ENCODE assay signal across 8 cellular contexts in the genomic region with DNA sequence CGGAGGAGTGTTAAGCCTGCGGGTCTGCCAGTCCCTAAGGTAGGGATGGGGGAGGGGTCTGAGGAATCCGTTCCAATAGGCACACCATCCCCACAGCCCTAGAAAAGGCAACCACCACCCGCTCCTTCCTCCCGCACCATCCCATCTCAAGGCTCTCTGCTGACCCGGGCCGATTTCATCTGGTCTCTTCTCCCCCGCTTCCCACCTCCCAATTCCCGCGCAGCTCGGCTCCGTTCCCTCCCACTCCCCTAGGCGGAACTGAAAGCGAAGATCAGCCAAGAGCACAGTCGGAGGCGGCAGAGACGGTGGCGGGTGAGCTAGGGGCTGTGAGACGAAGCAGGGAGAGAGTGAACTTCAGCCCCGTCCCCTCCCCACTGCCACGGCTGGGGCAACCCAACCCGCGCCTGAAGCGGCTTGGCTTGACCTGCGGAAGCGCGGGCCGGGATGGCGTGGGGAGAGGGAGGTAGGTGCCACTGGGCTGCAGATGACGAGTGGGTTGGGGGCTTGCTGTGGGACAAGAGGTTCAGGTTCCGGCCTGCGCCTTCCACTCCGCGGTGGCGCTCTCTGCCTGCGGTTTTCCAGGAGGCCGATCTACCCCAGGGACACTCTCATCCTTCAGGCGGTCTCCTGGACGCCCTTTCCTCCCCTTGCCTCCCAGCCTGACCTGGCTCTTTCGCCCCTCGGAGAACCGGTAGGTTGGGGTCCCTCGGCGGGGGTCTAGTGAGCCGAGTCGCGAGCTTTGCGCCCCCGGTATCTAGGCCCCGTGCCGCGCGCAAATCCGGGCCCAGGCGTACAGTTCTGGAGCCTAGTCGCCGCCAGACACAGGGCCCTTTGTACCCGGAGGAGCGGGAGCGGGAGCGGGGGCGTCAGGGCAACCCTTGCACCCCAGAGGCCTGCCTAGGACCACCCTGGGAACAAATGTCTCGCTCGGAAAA. TPM values are rescaled to one million over a fixed set of nuclear protein-coding genes. Genes with fewer than 3 reads are reported as not detected.
DNase-seq lines count a peak whose midpoint lies in the region; ATAC-seq, FAIRE-seq and TF ChIP-seq lines count a peak whose summit lies in the region.

A gene (plus strand): TSS at position 284 of the 935 bp plus-strand sequence. CDS start 97,591 bp downstream, outside the sequence.

- no peaks in the 10 kb centered on the region for H4K20me1 ChIP-seq in H9 (ENCODE audit: control insufficient read depth, insufficient read depth, insufficient read length)

- H3K79me1 ChIP-seq in H9 (ENCODE audit: insufficient read depth, low read depth, low read length, poor library complexity, severe bottlenecking), result no peaks in the 10 kb centered on the region

- H2BK20ac ChIP-seq in H9 (ENCODE audit: low read depth, low read length, poor library complexity, severe bottlenecking), result no peak within 1 kb of the TSS

- H3K27me3 ChIP-seq in ACC112 (ENCODE audit: insufficient read depth, low read length) (no peaks in the 10 kb centered on the region), thymus (ENCODE audit: control insufficient read depth, insufficient read depth) (peaks cover 2% of the 10 kb centered on the region), H9 (ENCODE audit: insufficient read depth, low read length) (no peaks in the 10 kb centered on the region)

- H4K91ac ChIP-seq in H9 (ENCODE audit: insufficient read length, low read depth, low read length), result no peak within 1 kb of the TSS

- H2BK15ac ChIP-seq in H9 (ENCODE audit: low read depth, low read length), result no peak within 1 kb of the TSS

- no peak for TF ChIP-seq CTCF in H9 (conservative IDR thresholded peaks at IDR 0.05)

- H3K27ac Mint-ChIP-seq in H9, result no peak within 1 kb of the TSS

- H2AFZ ChIP-seq in ACC112 (ENCODE audit: low read length, unreplicated experiment) (peak within 1 kb of the TSS; percentile 60), H9 (ENCODE audit: low read length) (no peak within 1 kb of the TSS)

- H3K36me3 ChIP-seq in ACC112 (ENCODE audit: insufficient read depth, low read length), result no peaks in the 10 kb centered on the region
- no peaks in the 10 kb centered on the region for H3K36me3 ChIP-seq in thymus (ENCODE audit: control insufficient read depth, insufficient read depth)

- H3K9ac ChIP-seq in H9 (ENCODE audit: extremely low read depth, insufficient read length, low read length), result no peak within 1 kb of the TSS

- no peak within 1 kb of the TSS for H2BK5ac ChIP-seq in H9 (ENCODE audit: insufficient read length, low read length)

- no peak within 1 kb of the TSS for H3T11ph ChIP-seq in H9 (ENCODE audit: low read length)

- H3K14ac ChIP-seq in H9 (ENCODE audit: insufficient read depth, low read length), result no peak within 1 kb of the TSS

- no peak within 1 kb of the TSS for H3K4ac ChIP-seq in H9 (ENCODE audit: low read depth, low read length)

- DNase-seq in SKM-1 treated with dmso at 0.1 percent for 144 hours (lab: John Stamatoyannopoulos, UW; ENCODE audit: unreplicated experiment) (peak; percentile 21), glomerular visceral epithelial cell (ENCODE audit: extremely low spot score) (peak; percentile 36), H9 (no peak), SW480 (ENCODE audit: low spot score) (no peak), GM19239 (ENCODE audit: insufficient read length, low spot score) (no peak)

- no peak within 1 kb of the TSS for H3K4me3 Mint-ChIP-seq in H9

- H3K79me2 ChIP-seq in ACC112 (ENCODE audit: control insufficient read depth, insufficient read depth, low read length, unreplicated experiment) (peaks cover 3% of the 10 kb centered on the region), H9 (ENCODE audit: insufficient read depth, low read length) (no peaks in the 10 kb centered on the region)

- H3K4me1 ChIP-seq in ACC112 (ENCODE audit: control insufficient read depth, insufficient read depth, low read length, unreplicated experiment) (no peaks in the 10 kb centered on the region), thymus (ENCODE audit: control insufficient read depth, insufficient read depth, low read length) (no peaks in the 10 kb centered on the region), H9 (ENCODE audit: insufficient read depth, low read length) (no peaks in the 10 kb centered on the region)

- WGBS in thymus, result 3% methylated on average over 61 of the region's 64 CpGs
- WGBS in H9 (ENCODE audit: extremely low coverage, insufficient read length, low lambda C conversion rate), result no CpG with 5 or more reads among the region's 64 CpGs

- no peak within 1 kb of the TSS for H2BK120ac ChIP-seq in H9 (ENCODE audit: low read depth, low read length, poor library complexity, severe bottlenecking)

- H3K4me1 Mint-ChIP-seq in H9, result no peaks in the 10 kb centered on the region

- H3K23ac ChIP-seq in H9 (ENCODE audit: insufficient read length, low read depth, low read length), result no peak within 1 kb of the TSS

- ATAC-seq in GM21528 (IDR thresholded peaks at IDR 0.05; ENCODE audit: low FRiP score, unreplicated experiment), result peak; percentile 88

- no peaks in the 10 kb centered on the region for H3K9me3 Mint-ChIP-seq in H9

- no peak for FAIRE-seq in GM19239 (lab: Jason Lieb, UNC)

- H3K27ac ChIP-seq in ACC112 (ENCODE audit: low read depth, low read length), result no peak within 1 kb of the TSS
- peak within 1 kb of the TSS; percentile 31 for H3K27ac ChIP-seq in thymus (ENCODE audit: low read depth)
- no peak within 1 kb of the TSS for H3K27ac ChIP-seq in H9 (ENCODE audit: insufficient read length, low read depth, low read length)

- H3K4me3 ChIP-seq in ACC112 (ENCODE audit: low read depth, low read length) (peak within 1 kb of the TSS; percentile 77), thymus (ENCODE audit: low read length) (peak within 1 kb of the TSS; percentile 27)

- H4K5ac ChIP-seq in H9 (ENCODE audit: insufficient read length, low read depth, low read length), result no peak within 1 kb of the TSS

- no peaks in the 10 kb centered on the region for H3K9me3 ChIP-seq in thymus (ENCODE audit: control insufficient read depth)
- no peaks in the 10 kb centered on the region for H3K9me3 ChIP-seq in H9 (ENCODE audit: control insufficient read depth, low read depth, low read length)

- no peak within 1 kb of the TSS for H3K18ac ChIP-seq in H9 (ENCODE audit: insufficient read length, low read depth, low read length)

- no peak within 1 kb of the TSS for H4K8ac ChIP-seq in H9 (replicated peaks; ENCODE audit: insufficient read length, low read depth, low read length)

- no peak within 1 kb of the TSS for H2AK5ac ChIP-seq in H9 (ENCODE audit: insufficient read length, low read length)

- H3K36me3 Mint-ChIP-seq in H9 (ENCODE audit: insufficient read depth in 1 of 3, low read depth in 3 of 3), result no peaks in the 10 kb centered on the region

- H3K4me2 ChIP-seq in H9 (ENCODE audit: insufficient read depth, insufficient read length, low read length), result no peak within 1 kb of the TSS

- H2BK12ac ChIP-seq in H9 (ENCODE audit: insufficient read length, low read depth, low read length), result no peak within 1 kb of the TSS

- H3K23me2 ChIP-seq in H9 (ENCODE audit: insufficient read length, low read depth, low read length, poor library complexity, severe bottlenecking), result no peaks in the 10 kb centered on the region

- H3K27me3 Mint-ChIP-seq in H9 (ENCODE audit: low read depth), result no peaks in the 10 kb centered on the region

- H3K56ac ChIP-seq in H9 (ENCODE audit: insufficient read length, low read depth, low read length), result no peak within 1 kb of the TSS

RNA-seq across cellular contexts. Expression of the gene that starts here (rescaled TPM):
- 3.0 TPM for polyA plus RNA-seq in thymus
- total RNA-seq in H9 (2021), result not detected in 2 replicates

Comparison
In these comparisons a context has a peak if more than half of its experiments do, and no peak if none do; other contexts are left out.
1. DNase-seq: peak in SKM-1 treated with dmso at 0.1 percent for 144 hours (single experiment) and glomerular visceral epithelial cell (single experiment); none in H9 (single experiment), SW480 (single experiment) and GM19239 (single experiment).